18 cellular contexts compared by ENCODE assay signal in the genomic region with DNA sequence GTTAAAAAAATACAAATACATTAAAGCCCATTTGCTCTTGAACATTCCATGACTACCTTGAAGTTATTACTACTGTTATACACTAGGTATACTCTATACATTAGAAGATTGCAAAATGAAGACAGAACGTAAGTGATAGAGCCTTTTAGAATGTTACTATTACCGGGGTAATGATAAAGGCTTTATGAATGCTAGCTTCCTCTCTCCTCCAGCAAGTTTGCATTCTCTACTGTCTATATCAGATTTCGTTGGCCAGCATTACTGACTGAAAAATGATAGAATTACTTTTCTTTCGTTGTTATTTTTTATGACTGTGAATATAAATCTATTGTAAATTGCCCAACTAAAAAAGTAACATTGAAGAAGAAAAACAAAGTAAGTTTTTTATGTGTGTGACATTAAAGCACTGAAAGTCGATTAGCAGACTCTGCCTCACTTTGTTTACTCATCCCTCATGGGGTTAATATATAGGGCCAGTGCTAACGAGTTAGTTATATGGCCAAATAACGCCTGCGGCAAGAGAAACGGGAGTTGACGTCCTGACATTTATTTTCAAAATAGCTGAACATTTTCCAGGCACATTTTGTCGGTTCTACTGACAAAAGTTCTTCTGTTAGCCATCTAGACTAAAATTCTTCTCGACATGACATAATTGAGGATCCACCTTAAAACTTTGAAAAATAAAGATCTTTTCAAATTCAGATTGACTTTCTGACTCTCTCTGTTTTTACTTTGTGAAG.
DNase-seq lines count a peak whose midpoint lies in the region; ATAC-seq and TF ChIP-seq lines count a peak whose summit lies in the region.
"Had no signal": no experiment of that assay in that cellular context is flagged by ENCODE, and none has a peak within 500 bp of the region (broad histone marks: within the 10 kb centered on the region; RNA-seq: fewer than 3 reads in every experiment).

No MANE protein-coding gene starts in this region.

- intact Hi-C loops in HCT116 (cut with micrococcal nuclease) = no loop called here
- intact Hi-C loops in A673 (cut with micrococcal nuclease; ENCODE audit: unreplicated experiment) = no loop called here

- no peak for ATAC-seq in HCT116
- no peak for ATAC-seq in HG02973 (IDR thresholded peaks at IDR 0.05; ENCODE audit: unreplicated experiment)
- ATAC-seq in GM18511 (IDR thresholded peaks at IDR 0.05; ENCODE audit: unreplicated experiment) = no peak
- ATAC-seq: SK-N-SH treated with all-trans-retinoic acid at 6 μM for 48 hours had no signal

- H3K4me3 ChIP-seq in HCT116 (replicated peaks in 1 of 2; ENCODE audit: low read depth in 1 of 2, low read length in 2 of 2) = no peak overlapping the region
- peak overlapping the region; percentile 10 for H3K4me3 ChIP-seq in coronary artery
- no peak overlapping the region for H3K4me3 ChIP-seq in hepatocyte
- no peak overlapping the region for H3K4me3 ChIP-seq in A673 (ENCODE audit: low read depth, low read length, poor library complexity, severe bottlenecking)

- TF ChIP-seq RAD21 in HCT116 (IDR thresholded peaks at IDR 0.05; ENCODE audit: low read depth) = no peak

- H3K9ac ChIP-seq in HCT116 (ENCODE audit: low read length) = no peak overlapping the region

- DNase-seq in HCT116 (ENCODE audit: low read depth, low spot score) (no peak), coronary artery (ENCODE audit: low spot score) (no peak), hepatocyte (ENCODE audit: low spot score) (no peak), A673 (ENCODE audit: low spot score) (no peak)
- no peak for DNase-seq in activated CD8-positive, alpha-beta memory T cell treated with anti-CD3 and anti-CD28 coated beads, Interleukin-2, amount 50 U/mL, for 48 hours
- DNase-seq: ACHN, AML-193, Caco-2, H7, KBM-7, NCI-H1436, NCI-H2081, NCI-H510A treated with DMSO at 0.1 percent for 48 hours, NCI-H82, Right ventricle myocardium superior had no signal

- H3K9me2 ChIP-seq in HCT116 (ENCODE audit: insufficient read depth) (no peaks in the 10 kb centered on the region), hepatocyte (replicated peaks; ENCODE audit: insufficient read depth) (no peaks in the 10 kb centered on the region)

- H3K27ac ChIP-seq in HCT116 (ENCODE audit: low read depth, low read length) (no peak overlapping the region), coronary artery (no peak overlapping the region), hepatocyte (no peak overlapping the region), A673 (ENCODE audit: low read depth, low read length, poor library complexity, severe bottlenecking) (no peak overlapping the region)

- H2AFZ ChIP-seq in HCT116 (ENCODE audit: low read depth, low read length, poor library complexity, severe bottlenecking) (peak overlapping the region; percentile 47), hepatocyte (no peak overlapping the region)

- H4K20me1 ChIP-seq in HCT116 (ENCODE audit: insufficient read depth) = no peaks in the 10 kb centered on the region
- no peaks in the 10 kb centered on the region for H4K20me1 ChIP-seq in hepatocyte (ENCODE audit: insufficient read depth, poor library complexity, severe bottlenecking)

- CTCF ChIA-PET in HCT116 (lab: Charles Lee) = no interaction called here
- CTCF ChIA-PET in A673 (lab: Charles Lee) = no interaction called here

- TF ChIP-seq CTCF in HCT116 (IDR thresholded peaks at IDR 0.05 in 2 of 3, conservative IDR thresholded peaks at IDR 0.05 in 1 of 3; ENCODE audit: borderline replicate concordance in 1 of 3, insufficient read depth in 1 of 3, low read depth in 2 of 3, low read length in 2 of 3) (no peak), coronary artery (IDR thresholded peaks at IDR 0.05) (no peak), hepatocyte (IDR thresholded peaks at IDR 0.05; ENCODE audit: poor library complexity) (no peak), A673 (conservative IDR thresholded peaks at IDR 0.05; ENCODE audit: low read depth, low read length) (no peak)

- H3K79me2 ChIP-seq in HCT116 (ENCODE audit: insufficient read depth, low read length) = no peaks in the 10 kb centered on the region
- no peaks in the 10 kb centered on the region for H3K79me2 ChIP-seq in hepatocyte

- TF ChIP-seq POLR2A in HCT116 (IDR thresholded peaks at IDR 0.05; ENCODE audit: borderline replicate concordance, extremely low read depth, insufficient read depth, insufficient read length) = no peak

- BruUV-seq in HCT116 (replicated peaks; lab: Mats Ljungman, UMichigan) (no TSS peak), A673 (replicated peaks; lab: Mats Ljungman, UMichigan) (no TSS peak)

- H3K36me3 ChIP-seq in HCT116 (ENCODE audit: control insufficient read depth in 1 of 2, insufficient read depth in 2 of 2, low read length in 2 of 2) (no peaks in the 10 kb centered on the region), hepatocyte (replicated peaks; ENCODE audit: insufficient read depth, low read depth) (no peaks in the 10 kb centered on the region), A673 (ENCODE audit: insufficient read depth, low read length, poor library complexity, severe bottlenecking) (no peaks in the 10 kb centered on the region)

- H3K4me1 ChIP-seq in HCT116 (ENCODE audit: control insufficient read depth in 1 of 2, insufficient read depth in 2 of 2, low read length in 2 of 2) = peaks cover 11 to 21% of the 10 kb centered on the region in 2 experiments
- peaks cover 11% of the 10 kb centered on the region for H3K4me1 ChIP-seq in hepatocyte (ENCODE audit: insufficient read depth)
- H3K4me1 ChIP-seq in A673 (ENCODE audit: insufficient read depth, low read length, poor library complexity, severe bottlenecking) = no peaks in the 10 kb centered on the region

- H3K27me3 ChIP-seq in HCT116 (ENCODE audit: insufficient read depth, low read length) (no peaks in the 10 kb centered on the region), hepatocyte (no peaks in the 10 kb centered on the region), A673 (replicated peaks; ENCODE audit: insufficient read depth, low read depth, low read length, poor library complexity) (no peaks in the 10 kb centered on the region)

- RAD21 ChIA-PET in HCT116 (lab: Charles Lee; ENCODE audit: low non-redundant PET in 1 of 2, low total read pairs in 2 of 2, uncharacterized antibody in 2 of 2, unreplicated experiment in 2 of 2) = no interaction called here

- H3K9me3 ChIP-seq in HCT116 (ENCODE audit: control insufficient read depth in 1 of 2, insufficient read depth in 1 of 2, low read depth in 1 of 2, low read length in 2 of 2) = no peaks in the 10 kb centered on the region
- no peaks in the 10 kb centered on the region for H3K9me3 ChIP-seq in hepatocyte (ENCODE audit: low read depth)
- H3K9me3 ChIP-seq in A673 (ENCODE audit: low read depth, low read length, poor library complexity, severe bottlenecking) = no peaks in the 10 kb centered on the region

- WGBS in hepatocyte (ENCODE audit: low lambda C conversion rate, missing lambda C conversion rate) = 51% methylated on average over 12 of the region's 12 CpGs

- POLR2A ChIA-PET in HCT116 (lab: Charles Lee) = no interaction called here
- POLR2A ChIA-PET in A673 (lab: Charles Lee; ENCODE audit: low non-redundant PET) = no interaction called here

- H3K4me2 ChIP-seq in HCT116 (ENCODE audit: low read length) (no peak overlapping the region), hepatocyte (peak overlapping the region; percentile 35)

TF ChIP-seq in HCT116, 20 proteins besides CTCF, POLR2A, EP300 and RAD21 (continues in another document):
- no peak for TF ChIP-seq CEBPB (IDR thresholded peaks at IDR 0.05; ENCODE audit: low read depth)
- TF ChIP-seq, protein P1, sequence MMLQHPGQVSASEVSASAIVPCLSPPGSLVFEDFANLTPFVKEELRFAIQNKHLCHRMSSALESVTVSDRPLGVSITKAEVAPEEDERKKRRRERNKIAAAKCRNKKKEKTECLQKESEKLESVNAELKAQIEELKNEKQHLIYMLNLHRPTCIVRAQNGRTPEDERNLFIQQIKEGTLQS (IDR thresholded peaks at IDR 0.05) = no peak
- no peak for TF ChIP-seq EZH2phosphoT487 (IDR thresholded peaks at IDR 0.05; ENCODE audit: borderline replicate concordance)
- TF ChIP-seq POLR2AphosphoS5 (IDR thresholded peaks at IDR 0.05; ENCODE audit: low read depth, low read length) = no peak
- no peak for TF ChIP-seq TCF7L2 (IDR thresholded peaks at IDR 0.05; ENCODE audit: borderline replicate concordance, extremely low read depth, insufficient read depth, insufficient read length)
- TF ChIP-seq ELF1 (IDR thresholded peaks at IDR 0.05; ENCODE audit: borderline replicate concordance, low read depth) = no peak
- TF ChIP-seq YY1 (IDR thresholded peaks at IDR 0.05; ENCODE audit: extremely low read depth, insufficient replicate concordance, low read depth, low read length) = no peak
- TF ChIP-seq CBX3 (IDR thresholded peaks at IDR 0.05; ENCODE audit: low read depth) = no peak
- TF ChIP-seq EGR1 (IDR thresholded peaks at IDR 0.05; ENCODE audit: low read depth) = no peak
- no peak for TF ChIP-seq FOSL1 (IDR thresholded peaks at IDR 0.05; ENCODE audit: low read depth)
- TF ChIP-seq, protein P2, sequence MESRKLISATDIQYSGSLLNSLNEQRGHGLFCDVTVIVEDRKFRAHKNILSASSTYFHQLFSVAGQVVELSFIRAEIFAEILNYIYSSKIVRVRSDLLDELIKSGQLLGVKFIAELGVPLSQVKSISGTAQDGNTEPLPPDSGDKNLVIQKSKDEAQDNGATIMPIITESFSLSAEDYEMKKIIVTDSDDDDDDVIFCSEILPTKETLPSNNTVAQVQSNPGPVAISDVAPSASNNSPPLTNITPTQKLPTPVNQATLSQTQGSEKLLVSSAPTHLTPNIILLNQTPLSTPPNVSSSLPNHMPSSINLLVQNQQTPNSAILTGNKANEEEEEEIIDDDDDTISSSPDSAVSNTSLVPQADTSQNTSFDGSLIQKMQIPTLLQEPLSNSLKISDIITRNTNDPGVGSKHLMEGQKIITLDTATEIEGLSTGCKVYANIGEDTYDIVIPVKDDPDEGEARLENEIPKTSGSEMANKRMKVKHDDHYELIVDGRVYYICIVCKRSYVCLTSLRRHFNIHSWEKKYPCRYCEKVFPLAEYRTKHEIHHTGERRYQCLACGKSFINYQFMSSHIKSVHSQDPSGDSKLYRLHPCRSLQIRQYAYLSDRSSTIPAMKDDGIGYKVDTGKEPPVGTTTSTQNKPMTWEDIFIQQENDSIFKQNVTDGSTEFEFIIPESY (IDR thresholded peaks at IDR 0.05; ENCODE audit: extremely low read depth, insufficient replicate concordance, low read length) = no peak
- no peak for TF ChIP-seq SIN3A (IDR thresholded peaks at IDR 0.05; ENCODE audit: low read depth)
- TF ChIP-seq SRF (IDR thresholded peaks at IDR 0.05; ENCODE audit: low read depth) = no peak
- no peak for TF ChIP-seq SP1 (IDR thresholded peaks at IDR 0.05; ENCODE audit: low read depth)
